ENCODE assay signal across 18 cellular contexts in genomic region chr11:134666273-134667174, GRCh38.
"Had no signal": no experiment of that assay in that cellular context is flagged by ENCODE, and none has a peak within 500 bp of the region (broad histone marks: within the 10 kb centered on the region; RNA-seq: fewer than 3 reads in every experiment).

No MANE protein-coding gene starts in this region.

- DNase-seq: activated CD4-positive, alpha-beta memory T cell treated with anti-CD3 and anti-CD28 coated beads for 36 hours; activated CD4-positive, alpha-beta T cell treated with anti-CD3 and anti-CD28 coated beads for 36 hours; activated naive CD8-positive, alpha-beta T cell treated with anti-CD3 and anti-CD28 coated beads for 36 hours; cortex of kidney; effector CD8-positive, alpha-beta T cell; foreskin keratinocyte; kidney glomerular epithelial cell; left ventricle myocardium superior; nephron progenitor cell; ovary; stimulated activated CD4-positive, alpha-beta T cell treated with anti-CD3 and anti-CD28 coated beads, Interleukin-2, amount 100 ng/mL, for 48 hours; stimulated activated naive B cell treated with anti-CD40 and anti-IgM and Interleukin-4, amounts not matched to agents 10 μg/mL and 1 μg/mL and 100 μg/mL, for 72 hours; T-helper 17 cell had no signal

- H3K27ac ChIP-seq: foreskin keratinocyte, ovary, tibial artery, vagina had no signal

- H3K27me3 ChIP-seq: foreskin keratinocyte, ovary, vagina had no signal

- H3K4me1 ChIP-seq: foreskin keratinocyte, tibial artery, vagina had no signal

- H3K4me3 ChIP-seq: ovary, tibial artery, vagina had no signal

- H3K27ac Mint-ChIP-seq: activated CD4-positive, alpha-beta memory T cell treated with anti-CD3 and anti-CD28 coated beads for 36 hours; activated CD4-positive, alpha-beta T cell treated with anti-CD3 and anti-CD28 coated beads for 36 hours; activated naive CD8-positive, alpha-beta T cell treated with anti-CD3 and anti-CD28 coated beads for 36 hours; activated T-helper 1 cell treated with anti-CD3 and anti-CD28 coated beads, Interleukin-12 subunit alpha, Interleukin-12 subunit beta, Interleukin-2, Interleukin-4 antibody, amounts not matched to agents 30 ng/mL and 10 ng/mL and 1 ng/mL, durations not matched to agents 14 hours and 24 hours and 36 hours; nephron progenitor cell; stimulated activated naive B cell treated with anti-CD40 and anti-IgM and Interleukin-4, amounts not matched to agents 10 μg/mL and 1 μg/mL and 100 μg/mL, for 72 hours; T-helper 17 cell had no signal

- H3K9me3 ChIP-seq: ovary, vagina had no signal

- H3K4me3 Mint-ChIP-seq: activated CD4-positive, alpha-beta memory T cell treated with anti-CD3 and anti-CD28 coated beads for 36 hours; activated CD4-positive, alpha-beta T cell treated with anti-CD3 and anti-CD28 coated beads for 36 hours; activated naive CD8-positive, alpha-beta T cell treated with anti-CD3 and anti-CD28 coated beads for 36 hours; activated T-helper 1 cell treated with anti-CD3 and anti-CD28 coated beads, Interleukin-12 subunit alpha, Interleukin-12 subunit beta, Interleukin-2, Interleukin-4 antibody, amounts not matched to agents 30 ng/mL and 10 ng/mL and 1 ng/mL, durations not matched to agents 14 hours and 24 hours and 36 hours; brain; central memory CD8-positive, alpha-beta T cell; nephron progenitor cell; stimulated activated naive B cell treated with anti-CD40 and anti-IgM and Interleukin-4, amounts not matched to agents 10 μg/mL and 1 μg/mL and 100 μg/mL, for 72 hours; T-helper 17 cell had no signal

- H3K36me3 Mint-ChIP-seq: activated CD4-positive, alpha-beta memory T cell treated with anti-CD3 and anti-CD28 coated beads for 36 hours; brain; stimulated activated naive B cell treated with anti-CD40 and anti-IgM and Interleukin-4, amounts not matched to agents 10 μg/mL and 1 μg/mL and 100 μg/mL, for 72 hours had no signal

- H3K4me1 Mint-ChIP-seq: activated CD4-positive, alpha-beta T cell treated with anti-CD3 and anti-CD28 coated beads for 36 hours; activated naive CD8-positive, alpha-beta T cell treated with anti-CD3 and anti-CD28 coated beads for 36 hours; brain; central memory CD8-positive, alpha-beta T cell; stimulated activated naive B cell treated with anti-CD40 and anti-IgM and Interleukin-4, amounts not matched to agents 10 μg/mL and 1 μg/mL and 100 μg/mL, for 72 hours; T-helper 17 cell had no signal

- H3K36me3 ChIP-seq: ovary, tibial artery, vagina had no signal

- H3K9me3 Mint-ChIP-seq: activated CD4-positive, alpha-beta memory T cell treated with anti-CD3 and anti-CD28 coated beads for 36 hours; central memory CD8-positive, alpha-beta T cell; nephron progenitor cell had no signal
